Comparison of ENCODE assay signal across 8 cellular contexts in the genomic region with DNA sequence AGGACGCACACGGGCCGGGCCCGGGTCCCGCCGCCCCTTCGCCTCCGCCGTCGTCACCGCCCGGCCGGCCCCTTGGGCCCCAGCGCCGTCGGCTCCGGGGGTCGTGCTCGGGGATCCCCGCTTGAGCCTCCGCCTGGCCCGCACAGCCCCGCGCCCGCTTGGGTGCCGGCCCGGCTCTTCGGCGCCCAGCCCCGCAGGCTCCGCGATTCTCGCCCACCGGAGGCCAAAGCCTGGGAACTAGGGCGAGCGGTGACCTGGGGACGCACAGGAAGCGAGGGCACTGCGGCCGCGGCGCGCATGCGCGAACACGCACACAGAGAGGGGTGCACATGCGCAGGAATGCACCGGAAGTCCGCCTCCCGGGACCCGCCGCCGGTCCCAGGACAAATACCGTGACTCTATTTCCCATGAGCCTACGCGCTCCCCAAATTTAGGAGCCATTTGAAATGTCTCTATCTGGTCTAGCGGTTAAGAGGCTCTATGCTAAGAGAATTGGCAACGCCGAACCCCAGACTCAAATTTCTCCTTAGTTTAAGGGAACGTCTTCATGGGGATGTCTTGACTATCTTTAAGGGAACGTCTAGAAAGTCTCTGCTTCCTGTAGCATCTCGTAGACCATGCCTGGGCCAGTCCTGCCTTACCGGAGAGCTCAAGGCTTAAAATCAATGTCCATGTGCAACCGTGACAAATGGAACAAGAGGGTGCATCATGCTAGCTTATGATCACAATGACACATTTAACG. TPM values are rescaled to one million over a fixed set of nuclear protein-coding genes. Genes with fewer than 3 reads are reported as not detected.
A peak's percentile ranks its signal among the peaks of the same experiment; 100 is the strongest.
DNase-seq lines count a peak whose midpoint lies in the region; ATAC-seq and TF ChIP-seq lines count a peak whose summit lies in the region.

A gene (minus strand): TSS at position 282 of the 742 bp plus-strand sequence. CDS start 1,774 bp downstream, outside the sequence.

- no peak for TF ChIP-seq CTCF in Loucy (conservative IDR thresholded peaks at IDR 0.05; ENCODE audit: low read length)
- TF ChIP-seq CTCF in RWPE2 (IDR thresholded peaks at IDR 0.05; ENCODE audit: poor library complexity, severe bottlenecking): no peak
- no peak for TF ChIP-seq CTCF in natural killer cell (IDR thresholded peaks at IDR 0.05)

- intact Hi-C loops in activated T-helper 2 cell treated with anti-CD3 and anti-CD28 coated beads, Interferon-gamma antibody, Interleukin-2, Interleukin-4, amounts not matched to agents 10 μg/mL and 5 μg/mL and 100 μg/mL, durations not matched to agents 14 hours and 24 hours and 36 hours (cut with micrococcal nuclease): loop anchor here (1.0 to 5.0 kb wide), 3 partner anchors 22 to 260 kb away; a partner anchor contains a TSS
- intact Hi-C loops in natural killer cell (cut with micrococcal nuclease): no loop called here

- H3K4me3 Mint-ChIP-seq in activated T-helper 2 cell treated with anti-CD3 and anti-CD28 coated beads, Interferon-gamma antibody, Interleukin-2, Interleukin-4, amounts not matched to agents 10 μg/mL and 5 μg/mL and 100 μg/mL, durations not matched to agents 14 hours and 24 hours and 36 hours (ENCODE audit: low read depth): peak within 1 kb of the TSS; percentile 91
- H3K4me3 Mint-ChIP-seq in natural killer cell: peak within 1 kb of the TSS; percentile 94

- H4K20me1 ChIP-seq in Loucy (ENCODE audit: insufficient read depth, low read length, poor library complexity, severe bottlenecking): peaks cover 36% of the 10 kb centered on the region

- peak within 1 kb of the TSS; percentile 79 for H3K27ac Mint-ChIP-seq in activated T-helper 2 cell treated with anti-CD3 and anti-CD28 coated beads, Interferon-gamma antibody, Interleukin-2, Interleukin-4, amounts not matched to agents 10 μg/mL and 5 μg/mL and 100 μg/mL, durations not matched to agents 14 hours and 24 hours and 36 hours
- peak within 1 kb of the TSS; percentile 89 to 91 for H3K27ac Mint-ChIP-seq in natural killer cell

- peaks cover 6% of the 10 kb centered on the region for H3K27me3 Mint-ChIP-seq in activated T-helper 2 cell treated with anti-CD3 and anti-CD28 coated beads, Interferon-gamma antibody, Interleukin-2, Interleukin-4, amounts not matched to agents 10 μg/mL and 5 μg/mL and 100 μg/mL, durations not matched to agents 14 hours and 24 hours and 36 hours (ENCODE audit: low read depth)
- H3K27me3 Mint-ChIP-seq in natural killer cell (ENCODE audit: low read depth in 2 of 2): peaks cover 16% of the 10 kb centered on the region in 2 donors

- peak within 1 kb of the TSS; percentile 88 for H2AFZ ChIP-seq in Loucy (ENCODE audit: low read length)

- ATAC-seq in RWPE2 (ENCODE audit: low read depth) (peak; percentile 88), natural killer cell (peak; percentile 88 to 93 (median 91))

- H3K4me2 ChIP-seq in Loucy (ENCODE audit: low read depth, low read length, poor library complexity, severe bottlenecking): peak within 1 kb of the TSS; percentile 98

- H3K27ac ChIP-seq in RWPE2 (ENCODE audit: poor library complexity, severe bottlenecking): peak within 1 kb of the TSS; percentile 59

- H3K36me3 Mint-ChIP-seq in activated T-helper 2 cell treated with anti-CD3 and anti-CD28 coated beads, Interferon-gamma antibody, Interleukin-2, Interleukin-4, amounts not matched to agents 10 μg/mL and 5 μg/mL and 100 μg/mL, durations not matched to agents 14 hours and 24 hours and 36 hours (ENCODE audit: low read depth): peaks cover 49% of the 10 kb centered on the region
- no peaks in the 10 kb centered on the region for H3K36me3 Mint-ChIP-seq in natural killer cell

- H3K4me1 ChIP-seq in Loucy (ENCODE audit: insufficient read depth, low read length, poor library complexity, severe bottlenecking) (peaks cover 39% of the 10 kb centered on the region), RWPE2 (ENCODE audit: insufficient read depth, poor library complexity, severe bottlenecking) (peaks cover 10% of the 10 kb centered on the region)

- no peaks in the 10 kb centered on the region for H3F3A ChIP-seq in Loucy (ENCODE audit: low read depth)

- H3K36me3 ChIP-seq in H7 (replicated peaks; ENCODE audit: control insufficient read depth, insufficient read depth, low read length): peaks cover 10% of the 10 kb centered on the region
- H3K36me3 ChIP-seq in Loucy (ENCODE audit: insufficient read depth, low read length): peaks cover 8% of the 10 kb centered on the region; the same call in 1 of the 2 replicates
- peaks cover 27% of the 10 kb centered on the region for H3K36me3 ChIP-seq in RWPE2 (ENCODE audit: low read depth)

- peaks cover 37% of the 10 kb centered on the region for H3K9me3 Mint-ChIP-seq in activated T-helper 2 cell treated with anti-CD3 and anti-CD28 coated beads, Interferon-gamma antibody, Interleukin-2, Interleukin-4, amounts not matched to agents 10 μg/mL and 5 μg/mL and 100 μg/mL, durations not matched to agents 14 hours and 24 hours and 36 hours
- no peaks in the 10 kb centered on the region for H3K9me3 Mint-ChIP-seq in natural killer cell

- H3K9me3 ChIP-seq in Loucy (ENCODE audit: insufficient read depth, low read depth, low read length) (no peaks in the 10 kb centered on the region), RWPE2 (ENCODE audit: severe bottlenecking) (peaks cover 2% of the 10 kb centered on the region)

- H3K9ac ChIP-seq in Loucy (ENCODE audit: low read depth, low read length, poor library complexity, severe bottlenecking): peak within 1 kb of the TSS; percentile 81

- peaks cover 48% of the 10 kb centered on the region for H3K79me2 ChIP-seq in Loucy (ENCODE audit: insufficient read depth, low read length)

- DNase-seq in ELR (ENCODE audit: low read depth) (peak; percentile 95), H7 (peak; percentile 97), RWPE2 (ENCODE audit: low spot score) (peak; percentile 95), fibroblast of peridontal ligament (ENCODE audit: extremely low read depth) (peak; percentile 91), natural killer cell (peak; percentile 92)
- DNase-seq in activated T-helper 2 cell treated with anti-CD3 and anti-CD28 coated beads, Interferon-gamma antibody, Interleukin-2, Interleukin-4, amounts not matched to agents 10 μg/mL and 5 μg/mL and 100 μg/mL, durations not matched to agents 14 hours and 24 hours and 36 hours (ENCODE audit: low spot score): peak; percentile 92
- peak; percentile 85 to 93 (median 90) for DNase-seq in stimulated activated naive CD4-positive, alpha-beta T cell (lab: John Stamatoyannopoulos, UW)

- no peaks in the 10 kb centered on the region for H3K27me3 ChIP-seq in H7 (ENCODE audit: control insufficient read depth, insufficient read depth, low read length)
- no peaks in the 10 kb centered on the region for H3K27me3 ChIP-seq in Loucy (ENCODE audit: insufficient read depth, low read length, poor library complexity, severe bottlenecking)
- no peaks in the 10 kb centered on the region for H3K27me3 ChIP-seq in RWPE2 (ENCODE audit: insufficient read depth, poor library complexity, severe bottlenecking)

- H3K9me2 ChIP-seq in Loucy (replicated peaks; ENCODE audit: low read depth, low read length): no peaks in the 10 kb centered on the region

- peaks cover 26% of the 10 kb centered on the region for H3K4me1 Mint-ChIP-seq in activated T-helper 2 cell treated with anti-CD3 and anti-CD28 coated beads, Interferon-gamma antibody, Interleukin-2, Interleukin-4, amounts not matched to agents 10 μg/mL and 5 μg/mL and 100 μg/mL, durations not matched to agents 14 hours and 24 hours and 36 hours (ENCODE audit: low read depth)
- peaks cover 44 to 47% of the 10 kb centered on the region in 2 donors for H3K4me1 Mint-ChIP-seq in natural killer cell

- peak within 1 kb of the TSS; percentile 86 for H3K4me3 ChIP-seq in H7 (ENCODE audit: insufficient read depth, low read depth, low read length)
- peak within 1 kb of the TSS; percentile 87 for H3K4me3 ChIP-seq in Loucy (ENCODE audit: low read length, poor library complexity, severe bottlenecking)
- peak within 1 kb of the TSS; percentile 86 for H3K4me3 ChIP-seq in RWPE2 (ENCODE audit: severe bottlenecking)

RNA-seq across cellular contexts. Expression of the gene that starts here (rescaled TPM):
- 13.8 and 16.7 TPM in 2 replicates for total RNA-seq in H7 (2014; rRNA removed; shearing (Covaris generic))
- total RNA-seq in activated T-helper 2 cell treated with anti-CD3 and anti-CD28 coated beads, Interferon-gamma antibody, Interleukin-2, Interleukin-4, amounts not matched to agents 10 μg/mL and 5 μg/mL and 100 μg/mL, durations not matched to agents 14 hours and 24 hours and 36 hours: 21.9 and 22.8 TPM in 2 replicates
- total RNA-seq in natural killer cell: 10 to 100 TPM; 27.5 to 38.4 (median 28.1) TPM

Comparison
In these comparisons a context has a peak if more than half of its experiments do, and no peak if none do; other contexts are left out.
1. Peak in every context shown above with its lines: DNase-seq, ATAC-seq, H3K4me3 ChIP-seq and H3K27ac ChIP-seq.